In genomic region chr1:165062346-165062745, GRCh38 we compare ENCODE assay signal across 16 cellular contexts.
DNase-seq lines count a peak whose midpoint lies in the region; TF ChIP-seq lines count a peak whose summit lies in the region.
"Had no signal": no experiment of that assay in that cellular context is flagged by ENCODE, and none has a peak within 500 bp of the region (broad histone marks: within the 10 kb centered on the region; RNA-seq: fewer than 3 reads in every experiment).

No MANE protein-coding gene starts in this region.

- H3K36me3 Mint-ChIP-seq in nephron progenitor cell (ENCODE audit: low read depth), result no peaks in the 10 kb centered on the region
- H3K36me3 Mint-ChIP-seq: CD4-positive, CD25-positive, alpha-beta regulatory T cell; CD8-positive, alpha-beta memory T cell had no signal

- H3K4me1 ChIP-seq in esophagus muscularis mucosa, result peaks cover 0 to 30% (median 27%) of the 10 kb centered on the region in 4 donors
- H3K4me1 ChIP-seq in stomach smooth muscle (ENCODE audit: control insufficient read depth, insufficient read depth, low read length), result peaks cover 19% of the 10 kb centered on the region
- H3K4me1 ChIP-seq: BE2C had no signal

- H3K4me3 ChIP-seq in SK-N-MC (no peak overlapping the region; the same call in 1 of the 2 replicates), esophagus muscularis mucosa (no peak overlapping the region), stomach smooth muscle (ENCODE audit: low read length in 2 of 2) (no peak overlapping the region)

- H3K9me3 ChIP-seq in SK-N-MC (ENCODE audit: low read depth, low read length) (no peaks in the 10 kb centered on the region), esophagus muscularis mucosa (no peaks in the 10 kb centered on the region), stomach smooth muscle (ENCODE audit: control insufficient read depth in 2 of 2, low read length in 2 of 2) (no peaks in the 10 kb centered on the region)
- H3K9me3 ChIP-seq: BE2C had no signal

- H3K4me3 Mint-ChIP-seq in nephron progenitor cell, result no peak overlapping the region
- H3K4me3 Mint-ChIP-seq: CD4-positive, CD25-positive, alpha-beta regulatory T cell; CD8-positive, alpha-beta memory T cell; H9 had no signal

- peak overlapping the region; percentile 98 for H3K27ac ChIP-seq in SK-N-MC
- H3K27ac ChIP-seq in esophagus muscularis mucosa (replicated peaks in 1 of 4), result peak overlapping the region; percentile 53 to 77 (median 69)
- H3K27ac ChIP-seq in stomach smooth muscle (ENCODE audit: low read length), result peak overlapping the region; percentile 53
- H3K27ac ChIP-seq: HL-60 had no signal

- H3K9ac ChIP-seq in SK-N-MC (ENCODE audit: insufficient read length) (peak overlapping the region; percentile 27), stomach smooth muscle (ENCODE audit: low read length in 2 of 2) (no peak overlapping the region)

- H3K36me3 ChIP-seq in SK-N-MC (ENCODE audit: insufficient read depth, low read length) (no peaks in the 10 kb centered on the region), esophagus muscularis mucosa (no peaks in the 10 kb centered on the region), stomach smooth muscle (ENCODE audit: control insufficient read depth in 2 of 2, insufficient read depth in 2 of 2, low read length in 2 of 2) (no peaks in the 10 kb centered on the region)
- H3K36me3 ChIP-seq: BE2C had no signal

- intact Hi-C loops in esophagus muscularis mucosa (cut with DNase I), result no loop called here

- no peaks in the 10 kb centered on the region for H3K4me1 Mint-ChIP-seq in nephron progenitor cell
- H3K4me1 Mint-ChIP-seq: CD4-positive, CD25-positive, alpha-beta regulatory T cell; CD8-positive, alpha-beta memory T cell had no signal

- peak overlapping the region; percentile 71 for H3K27ac Mint-ChIP-seq in nephron progenitor cell
- H3K27ac Mint-ChIP-seq: CD8-positive, alpha-beta memory T cell had no signal

- H3K27me3 ChIP-seq in esophagus muscularis mucosa (no peaks in the 10 kb centered on the region), stomach smooth muscle (ENCODE audit: control insufficient read depth in 1 of 2, insufficient read depth in 2 of 2, low read length in 2 of 2) (no peaks in the 10 kb centered on the region)
- H3K27me3 ChIP-seq: BE2C had no signal

- no peak for TF ChIP-seq CTCF in esophagus muscularis mucosa (IDR thresholded peaks at IDR 0.05)
- TF ChIP-seq CTCF in nephron progenitor cell (IDR thresholded peaks at IDR 0.05), result no peak

- H3K9me3 Mint-ChIP-seq in nephron progenitor cell, result no peaks in the 10 kb centered on the region
- H3K9me3 Mint-ChIP-seq: H9 had no signal

- DNase-seq in SK-N-MC (ENCODE audit: low read depth, low spot score), result no peak
- DNase-seq in esophagus muscularis mucosa (ENCODE audit: extremely low spot score), result no peak
- no peak for DNase-seq in nephron progenitor cell
- DNase-seq in NCI-H345 treated with DMSO at 0.1 percent for 48 hours (lab: John Stamatoyannopoulos, UW; ENCODE audit: unreplicated experiment), result no peak
- no peak for DNase-seq in NCI-H345 (lab: John Stamatoyannopoulos, UW)
- no peak for DNase-seq in NAMALWA (ENCODE audit: low spot score)
- DNase-seq: ACHN; BE2C; C1 segment of cervical spinal cord; CD4-positive, CD25-positive, alpha-beta regulatory T cell; CD8-positive, alpha-beta memory T cell; DMS 273 treated with DMSO at 0.1 percent for 48 hours; GDM1; H9 had no signal

- no peak for TF ChIP-seq EP300 in esophagus muscularis mucosa (IDR thresholded peaks at IDR 0.05)

- TF ChIP-seq POLR2A in esophagus muscularis mucosa (IDR thresholded peaks at IDR 0.05; ENCODE audit: low read depth), result no peak

- 64% methylated on average over 4 of the region's 4 CpGs for WGBS in esophagus muscularis mucosa

- peaks cover 4% of the 10 kb centered on the region for H3K27me3 Mint-ChIP-seq in nephron progenitor cell (ENCODE audit: low read depth, poor library complexity)
- H3K27me3 Mint-ChIP-seq: CD4-positive, CD25-positive, alpha-beta regulatory T cell had no signal
